In the genomic region with DNA sequence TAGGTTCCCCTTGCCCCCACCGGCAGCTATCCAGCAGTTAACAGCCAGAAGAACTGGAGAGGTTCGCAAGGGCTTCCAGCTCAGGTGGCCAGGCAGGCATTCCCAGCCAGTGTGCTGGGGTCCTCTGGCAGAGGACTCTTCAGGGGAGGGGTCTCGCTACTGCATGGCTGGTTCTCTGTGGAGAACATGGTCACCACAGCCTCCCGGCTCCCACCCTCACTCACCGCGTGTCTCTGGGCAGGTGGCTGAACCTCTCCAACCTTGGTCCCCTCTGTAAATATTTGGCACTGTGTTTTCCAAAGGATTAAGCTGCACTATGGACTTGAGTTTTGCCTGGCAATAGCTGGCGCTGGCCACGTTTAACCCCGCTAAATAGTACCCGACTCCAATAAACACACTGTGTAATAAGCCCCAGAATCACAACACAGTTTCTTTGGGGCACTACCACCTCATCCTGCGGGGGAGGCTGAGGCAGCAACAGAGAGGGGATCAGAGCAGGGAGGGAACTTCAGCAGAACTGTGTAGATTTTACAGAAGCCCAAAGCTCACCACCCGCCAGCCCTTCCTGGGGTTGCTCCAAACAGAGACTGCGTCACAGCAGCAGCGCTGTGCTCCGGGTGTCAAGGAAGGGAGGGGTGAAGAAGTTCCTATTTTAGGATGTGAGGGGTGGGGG, we compare ENCODE assay signal across 8 cellular contexts. TPM values are rescaled to one million over a fixed set of nuclear protein-coding genes. Genes with fewer than 3 reads are reported as not detected.
DNase-seq lines count a peak whose midpoint lies in the region; ATAC-seq and TF ChIP-seq lines count a peak whose summit lies in the region.
"Had no signal": no experiment of that assay in that cellular context is flagged by ENCODE, and none has a peak within 500 bp of the region (broad histone marks: within the 10 kb centered on the region; RNA-seq: fewer than 3 reads in every experiment).

No MANE protein-coding gene starts in this region.

- no peak overlapping the region for H3K9ac ChIP-seq in GM23248

- ATAC-seq in Panc1 (no peak), sciatic nerve (peak; percentile 40), GM18520 (IDR thresholded peaks at IDR 0.05; ENCODE audit: unreplicated experiment) (no peak)

- DNase-seq in GM23248 (peak; percentile 24), Panc1 (ENCODE audit: low read depth, low spot score) (no peak), hepatocyte (ENCODE audit: low spot score) (no peak), sciatic nerve (ENCODE audit: low spot score) (no peak), Calu3 (no peak)
- DNase-seq in activated CD8-positive, alpha-beta memory T cell treated with anti-CD3 and anti-CD28 coated beads, Interleukin-2, amount 50 U/mL, for 4 hours, result no peak
- DNase-seq: foreskin melanocyte had no signal

- H3K4me2 ChIP-seq in GM23248 (ENCODE audit: unreplicated experiment) (no peak overlapping the region), hepatocyte (peak overlapping the region; percentile 98)

- intact Hi-C loops in Panc1 (cut with micrococcal nuclease; ENCODE audit: unreplicated experiment), result loop anchor here (10.0 kb wide), 1 partner anchor 268 kb away; no protein-coding TSS in a partner anchor
- intact Hi-C loops in sciatic nerve (cut with DNase I), result no loop called here
- intact Hi-C loops in Calu3 (cut with micrococcal nuclease; ENCODE audit: unreplicated experiment), result loop anchor here (10.0 kb wide), 1 partner anchor 68 kb away; no protein-coding TSS in a partner anchor

- H3K36me3 ChIP-seq in GM23248 (ENCODE audit: low read depth) (no peaks in the 10 kb centered on the region), Panc1 (ENCODE audit: control insufficient read depth, insufficient read depth, low read length) (no peaks in the 10 kb centered on the region), hepatocyte (replicated peaks; ENCODE audit: insufficient read depth, low read depth) (no peaks in the 10 kb centered on the region)

- H3K9me3 ChIP-seq in GM23248 (ENCODE audit: low read depth), result no peaks in the 10 kb centered on the region
- no peaks in the 10 kb centered on the region for H3K9me3 ChIP-seq in Panc1 (ENCODE audit: control insufficient read depth, insufficient read depth, low read depth, low read length)
- no peaks in the 10 kb centered on the region for H3K9me3 ChIP-seq in hepatocyte (ENCODE audit: low read depth)

- H3K4me1 ChIP-seq in GM23248 (ENCODE audit: insufficient read depth) (peaks cover 7% of the 10 kb centered on the region), Panc1 (ENCODE audit: control insufficient read depth, insufficient read depth, low read length) (peaks cover 36% of the 10 kb centered on the region), hepatocyte (ENCODE audit: insufficient read depth) (peaks cover 64% of the 10 kb centered on the region)

- no peaks in the 10 kb centered on the region for H3F3A ChIP-seq in GM23248 (ENCODE audit: insufficient read depth)

- H3K9me2 ChIP-seq in GM23248 (ENCODE audit: insufficient read depth) (no peaks in the 10 kb centered on the region), hepatocyte (replicated peaks; ENCODE audit: insufficient read depth) (no peaks in the 10 kb centered on the region)

- H4K20me1 ChIP-seq in GM23248 (ENCODE audit: insufficient read depth) (no peaks in the 10 kb centered on the region), hepatocyte (ENCODE audit: insufficient read depth, poor library complexity, severe bottlenecking) (peaks cover 52% of the 10 kb centered on the region)

- no peaks in the 10 kb centered on the region for H3K27me3 Mint-ChIP-seq in Calu3 (ENCODE audit: unreplicated experiment)

- H3K79me2 ChIP-seq in GM23248 (ENCODE audit: insufficient read depth) (peaks cover 87% of the 10 kb centered on the region), hepatocyte (peaks cover 71% of the 10 kb centered on the region)

- H2AFZ ChIP-seq in GM23248 (no peak overlapping the region), hepatocyte (no peak overlapping the region)

- no peak overlapping the region for H3K4me3 Mint-ChIP-seq in Calu3 (ENCODE audit: low read depth, unreplicated experiment)

- BruUV-seq in Panc1 (replicated peaks; lab: Mats Ljungman, UMichigan) (no TSS peak), Calu3 (replicated peaks; lab: Mats Ljungman, UMichigan) (no TSS peak)

- H3K4me3 ChIP-seq in GM23248 (no peak overlapping the region), Panc1 (ENCODE audit: low read depth in 2 of 2, low read length in 2 of 2) (no peak overlapping the region), hepatocyte (no peak overlapping the region)

- H3K27ac ChIP-seq in GM23248 (no peak overlapping the region), Panc1 (ENCODE audit: low read length) (peak overlapping the region; percentile 17; the same call in 1 of the 2 replicates), hepatocyte (no peak overlapping the region)

- CTCF ChIA-PET in Panc1 (lab: Charles Lee) (interaction anchor here (0.6 kb wide), 1 partner anchor 13 kb away, joined by 5 read pairs; no protein-coding TSS in a partner anchor), Calu3 (lab: Charles Lee) (interaction anchor here (0.6 kb wide), 1 partner anchor 982 kb away, joined by 4 read pairs; no protein-coding TSS in a partner anchor)

- WGBS in GM23248 (ENCODE audit: low coverage in 1 of 2, low lambda C conversion rate in 2 of 2, missing lambda C conversion rate in 2 of 2), 2 experiments, result 75 to 76% methylated on average over 11 to 15 of the region's 15 CpGs
- WGBS in hepatocyte (ENCODE audit: low lambda C conversion rate, missing lambda C conversion rate), result 54% methylated on average over 15 of the region's 15 CpGs

- H3K27me3 ChIP-seq in GM23248 (replicated peaks; ENCODE audit: insufficient read depth) (no peaks in the 10 kb centered on the region), Panc1 (ENCODE audit: control insufficient read depth, insufficient read depth, low read length) (no peaks in the 10 kb centered on the region), hepatocyte (peaks cover 15% of the 10 kb centered on the region)

- POLR2A ChIA-PET in Panc1 (lab: Charles Lee), result no interaction called here

- H3K9me3 Mint-ChIP-seq in Calu3 (ENCODE audit: low read depth, unreplicated experiment), result no peaks in the 10 kb centered on the region

- in situ Hi-C loops in GM23248 (cut with MboI), result no loop called here
- in situ Hi-C loops in Panc1 (cut with HindIII; ENCODE audit: low pct_unique_long_range_greater_than_20kb, low sequenced_read_pairs), result no loop called here

- TF ChIP-seq CTCF in Panc1 (IDR thresholded peaks at IDR 0.05), result no peak
- TF ChIP-seq CTCF in hepatocyte (IDR thresholded peaks at IDR 0.05; ENCODE audit: poor library complexity), result no peak
- no peak for TF ChIP-seq CTCF in Calu3 (IDR thresholded peaks at IDR 0.05; ENCODE audit: unreplicated experiment)

- no peak overlapping the region for H3K27ac Mint-ChIP-seq in Calu3 (ENCODE audit: unreplicated experiment)

- H3K4me1 Mint-ChIP-seq in Calu3 (ENCODE audit: low read depth, unreplicated experiment), result no peaks in the 10 kb centered on the region

- H3K36me3 Mint-ChIP-seq in Calu3 (ENCODE audit: insufficient read depth, unreplicated experiment), result no peaks in the 10 kb centered on the region

RNA-seq across cellular contexts. Expression of gene BCOR, which starts 15.2 kb away (rescaled TPM):
- total RNA-seq in GM23248 (2014; rRNA removed; shearing (Covaris generic)), result 17.6 and 19.7 TPM in 2 replicates
- 9.1 and 10.2 TPM in 2 replicates for polyA plus RNA-seq in GM23248 (2016; fragmentation: Nextera tagmentation; extraction: Ambion mirVana)
- 48.3 TPM for total RNA-seq in Panc1 (2021; ENCODE audit: unreplicated experiment)
- 33.8 TPM for polyA plus RNA-seq in Panc1 (2012; ENCODE audit: insufficient read length)
- 22.7 and 22.9 TPM in 2 replicates for total RNA-seq in hepatocyte
- polyA plus RNA-seq in hepatocyte, result 13.6 and 15.3 TPM in 2 replicates
- total RNA-seq in sciatic nerve, result 42.0 TPM
- total RNA-seq in Calu3 (2022), result 20.6 and 21.1 TPM in 2 replicates
